ENCODE assay signal across 31 cellular contexts in the genomic region with DNA sequence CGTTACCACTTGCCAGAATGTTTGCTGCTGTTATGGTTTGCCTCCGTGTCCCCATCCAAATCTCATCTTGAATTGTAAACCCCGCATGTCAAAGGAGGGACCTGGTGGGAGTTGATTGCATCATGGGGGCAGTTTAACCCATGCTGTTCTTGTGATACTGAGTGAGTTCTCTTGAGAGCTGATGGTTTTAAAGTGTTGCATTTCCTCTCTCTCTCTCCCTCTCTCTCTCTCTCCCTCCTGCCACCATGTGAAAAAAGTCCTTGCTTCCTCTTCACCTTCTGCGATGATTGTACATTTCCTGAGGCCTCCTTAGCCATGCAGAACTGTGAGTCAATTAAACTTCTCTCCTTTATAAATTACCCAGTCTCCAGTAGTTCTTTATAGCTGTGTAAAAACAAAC. TPM values are rescaled to one million over a fixed set of nuclear protein-coding genes. Genes with fewer than 3 reads are reported as not detected.
"Had no signal": no experiment of that assay in that cellular context is flagged by ENCODE, and none has a peak within 500 bp of the region (broad histone marks: within the 10 kb centered on the region; RNA-seq: fewer than 3 reads in every experiment).

No MANE protein-coding gene starts in this region.

- DNase-seq: activated CD4-positive, alpha-beta T cell treated with anti-CD3 and anti-CD28 coated beads for 4 hours; activated CD4-positive, alpha-beta T cell treated with anti-CD3 and anti-CD28 coated beads, Interleukin-2, amount 50 U/mL, for 4 hours; activated naive CD4-positive, alpha-beta T cell; activated T-cell treated with anti-CD3 and anti-CD28 coated beads for 4 hours; activated T-cell treated with anti-CD3 and anti-CD28 coated beads, Interleukin-2, amount 50 U/mL, for 72 hours; anterior cingulate cortex; dermis blood vessel endothelial cell; effector memory CD4-positive, alpha-beta T cell; hippocampal formation; left lung; lower lobe of right lung; mucosa of descending colon; pancreas; retina; stimulated activated CD4-positive, alpha-beta T cell treated with anti-CD3 and anti-CD28 coated beads, Interleukin-1b, Interleukin-23, amount 100 ng/mL, for 48 hours; stimulated activated naive CD4-positive, alpha-beta T cell; tibial artery; upper lobe of right lung had no signal

- H3K9me3 ChIP-seq: gastroesophageal sphincter, left lung, lower lobe of right lung, mucosa of descending colon, neutrophil, pancreas, prostate gland, suprapubic skin, tibial artery, upper lobe of right lung had no signal

- H3K4me3 ChIP-seq: gastroesophageal sphincter, left lung, lower lobe of right lung, mucosa of descending colon, pancreas, prostate gland, smooth muscle cell, suprapubic skin, tibial artery, upper lobe of right lung had no signal

- H3K4me1 ChIP-seq: gastroesophageal sphincter, left lung, lower lobe of right lung, pancreas, prostate gland, suprapubic skin, tibial artery, upper lobe of right lung had no signal

- H3K36me3 ChIP-seq: gastroesophageal sphincter, left lung, lower lobe of right lung, neutrophil, pancreas, prostate gland, suprapubic skin, tibial artery, upper lobe of right lung had no signal

- H3K27me3 ChIP-seq: gastroesophageal sphincter, left lung, neutrophil, pancreas, suprapubic skin, tibial artery, upper lobe of right lung had no signal

- H3K4me2 ChIP-seq: smooth muscle cell had no signal

- ATAC-seq: activated T-cell treated with anti-CD3 and anti-CD28 coated beads, Interleukin-2, amount 50 U/mL, for 72 hours; gastroesophageal sphincter; left lung; lower lobe of right lung; mucosa of descending colon; natural killer cell treated with Interleukin-12 subunit alpha and Interleukin-12 subunit beta and Interleukin-15 and Interleukin-18, amount 100 ng/mL, for 72 hours; pancreas; upper lobe of right lung had no signal

- H3K27ac ChIP-seq: gastroesophageal sphincter, left lung, lower lobe of right lung, neutrophil, pancreas, prostate gland, suprapubic skin, tibial artery, upper lobe of right lung had no signal

RNA-seq across cellular contexts. Expression of gene CFHR5, which starts 44.4 kb away (rescaled TPM):
- total RNA-seq: activated T-cell treated with anti-CD3 and anti-CD28 coated beads, Interleukin-2, amount 50 U/mL, for 72 hours; dermis blood vessel endothelial cell; fibroblast of lung; fibroblast of villous mesenchyme; gastroesophageal sphincter; left lung; lower lobe of right lung; mesenteric fat pad; mucosa of descending colon; myocyte; natural killer cell treated with Interleukin-12 subunit alpha and Interleukin-12 subunit beta and Interleukin-15 and Interleukin-18, amount 100 ng/mL, for 72 hours; prostate gland; smooth muscle cell; suprapubic skin; T-helper 1 cell treated with Interleukin-12 subunit alpha and Interleukin-12 subunit beta and Interleukin-4 antibody, amounts not matched to agents 30 ng/mL and 1 ng/mL, for 36 hours; upper lobe of right lung had no signal
- polyA plus RNA-seq: adipose tissue, esophagus, fibroblast of lung, pancreas, smooth muscle cell had no signal

RNA-seq across cellular contexts. Expression of gene F13B, which starts 45.3 kb away (rescaled TPM):
- total RNA-seq: activated T-cell treated with anti-CD3 and anti-CD28 coated beads, Interleukin-2, amount 50 U/mL, for 72 hours; dermis blood vessel endothelial cell; fibroblast of lung; fibroblast of villous mesenchyme; gastroesophageal sphincter; left lung; lower lobe of right lung; mesenteric fat pad; mucosa of descending colon; myocyte; natural killer cell treated with Interleukin-12 subunit alpha and Interleukin-12 subunit beta and Interleukin-15 and Interleukin-18, amount 100 ng/mL, for 72 hours; pancreas; prostate gland; smooth muscle cell; suprapubic skin; T-helper 1 cell treated with Interleukin-12 subunit alpha and Interleukin-12 subunit beta and Interleukin-4 antibody, amounts not matched to agents 30 ng/mL and 1 ng/mL, for 36 hours; upper lobe of right lung had no signal
- polyA plus RNA-seq: adipose tissue, esophagus, fibroblast of lung, pancreas, smooth muscle cell had no signal
